20 cellular contexts compared by ENCODE assay signal in the genomic region with DNA sequence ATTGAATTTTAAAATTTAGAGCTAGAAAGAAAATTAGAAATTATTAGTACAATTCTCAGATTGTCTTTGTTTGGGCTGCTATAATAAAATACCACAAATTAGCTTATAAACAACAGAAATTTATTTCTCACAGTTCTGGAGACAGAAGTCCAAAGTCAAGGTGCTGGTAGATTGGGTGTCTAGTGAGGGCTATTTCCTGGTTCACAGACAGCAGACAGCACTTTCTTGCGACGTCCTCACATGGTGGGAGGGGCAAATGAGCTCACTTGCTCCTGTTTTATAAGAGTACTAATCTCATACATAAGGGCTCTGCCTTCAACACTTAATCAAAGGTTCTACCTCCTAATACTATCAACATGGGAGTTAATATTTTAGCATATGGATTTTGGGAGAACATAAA.
"Had no signal": no experiment of that assay in that cellular context is flagged by ENCODE, and none has a peak within 500 bp of the region (broad histone marks: within the 10 kb centered on the region; RNA-seq: fewer than 3 reads in every experiment).

No MANE protein-coding gene starts in this region.

- H3K27ac ChIP-seq: colonic mucosa, heart left ventricle, neural progenitor cell, ovary, right atrium auricular region, suprapubic skin, thyroid gland, uterus had no signal

- DNase-seq: colonic mucosa; effector CD4-positive, alpha-beta T cell; endodermal cell; heart left ventricle; hippocampal formation; mammary epithelial cell; nucleus accumbens; ovary; stimulated activated CD4-positive, alpha-beta T cell treated with anti-CD3 and anti-CD28 coated beads, Interleukin-4, amount 100 ng/mL, for 1 hour; stimulated activated CD8-positive, alpha-beta memory T cell treated with anti-CD3 and anti-CD28 coated beads, Interleukin-4, amount 100 ng/mL, for 48 hours; stimulated activated naive CD8-positive, alpha-beta T cell treated with anti-CD3 and anti-CD28 coated beads, Interleukin-15, Interleukin-2, amounts not matched to agents 100 U/mL and 50 U/mL, for 24 hours; thyroid gland; uterus had no signal

- H3K9me3 ChIP-seq: colonic mucosa, ovary, right atrium auricular region, suprapubic skin, thyroid gland, uterus had no signal

- H3K4me2 ChIP-seq: neural progenitor cell had no signal

- H3K27me3 ChIP-seq: colonic mucosa, heart left ventricle, neural progenitor cell, ovary, right atrium auricular region, suprapubic skin, thyroid gland, uterus had no signal

- H3K36me3 ChIP-seq: colonic mucosa, heart left ventricle, neural progenitor cell, ovary, right atrium auricular region, suprapubic skin, thyroid gland, uterus had no signal

- H3K9ac ChIP-seq: neural progenitor cell had no signal

- FAIRE-seq: endothelial cell of umbilical vein, frontal cortex had no signal

- H2AFZ ChIP-seq: neural progenitor cell had no signal

- ATAC-seq: heart left ventricle; natural killer cell treated with Interleukin-12 subunit alpha and Interleukin-12 subunit beta and Interleukin-15 and Interleukin-18, amount 100 ng/mL, for 72 hours; stimulated activated effector memory CD8-positive, alpha-beta T cell treated with anti-CD3 and anti-CD28 coated beads, Interleukin-12 subunit alpha, Interleukin-12 subunit beta, amount 100 ng/mL, for 72 hours; stimulated activated naive CD8-positive, alpha-beta T cell treated with anti-CD3 and anti-CD28 coated beads, Interleukin-15, Interleukin-2, amounts not matched to agents 100 U/mL and 50 U/mL, for 24 hours had no signal

- H3K4me1 ChIP-seq: colonic mucosa, neural progenitor cell, right atrium auricular region, suprapubic skin, uterus had no signal

- H3K4me3 ChIP-seq: colonic mucosa, heart left ventricle, neural progenitor cell, ovary, right atrium auricular region, suprapubic skin, thyroid gland, uterus had no signal
